1 cellular context compared by ENCODE assay signal in genomic region chr10:126092806-126093205, GRCh38.
TF ChIP-seq lines count a peak whose summit lies in the region.

No MANE protein-coding gene starts in this region.

TF ChIP-seq in IMR-90, 13 proteins besides CTCF, POLR2A, EP300 and RAD21 (continued from another document):
- TF ChIP-seq CEBPB (IDR thresholded peaks at IDR 0.05; ENCODE audit: low read depth, low read length) = no peak
